Comparison of ENCODE assay signal across 10 cellular contexts in genomic region chr12:53677612-53678133, GRCh38.
DNase-seq lines count a peak whose midpoint lies in the region; ATAC-seq lines count a peak whose summit lies in the region.
"Had no signal": no experiment of that assay in that cellular context is flagged by ENCODE, and none has a peak within 500 bp of the region (broad histone marks: within the 10 kb centered on the region; RNA-seq: fewer than 3 reads in every experiment).

No MANE protein-coding gene starts in this region.

- peak overlapping the region; percentile 97 for H3K27ac ChIP-seq in layer of hippocampus (ENCODE audit: low read depth, low read length)
- H3K27ac ChIP-seq: 22Rv1 had no signal

- no peaks in the 10 kb centered on the region for H3K36me3 Mint-ChIP-seq in stimulated activated memory B cell treated with anti-CD40 and anti-IgM and Interleukin-4, amounts not matched to agents 10 μg/mL and 1 μg/mL and 100 μg/mL, for 72 hours

- H3K27me3 ChIP-seq in adipocyte (replicated peaks; ENCODE audit: control insufficient read depth, insufficient read depth, low read length) = no peaks in the 10 kb centered on the region
- H3K27me3 ChIP-seq in layer of hippocampus (ENCODE audit: control insufficient read depth, insufficient read depth, low read length) = no peaks in the 10 kb centered on the region

- H3K4me1 Mint-ChIP-seq in stimulated activated memory B cell treated with anti-CD40 and anti-IgM and Interleukin-4, amounts not matched to agents 10 μg/mL and 1 μg/mL and 100 μg/mL, for 72 hours = peaks cover 16% of the 10 kb centered on the region

- H3K27me3 Mint-ChIP-seq in stimulated activated memory B cell treated with anti-CD40 and anti-IgM and Interleukin-4, amounts not matched to agents 10 μg/mL and 1 μg/mL and 100 μg/mL, for 72 hours = peaks cover 14% of the 10 kb centered on the region

- peaks cover under 1% of the 10 kb centered on the region for H3K36me3 ChIP-seq in adipocyte (ENCODE audit: control insufficient read depth, insufficient read depth, low read length, severe bottlenecking)

- H3K9me3 Mint-ChIP-seq in stimulated activated memory B cell treated with anti-CD40 and anti-IgM and Interleukin-4, amounts not matched to agents 10 μg/mL and 1 μg/mL and 100 μg/mL, for 72 hours = no peaks in the 10 kb centered on the region

- peak overlapping the region; percentile 86 for H3K9ac ChIP-seq in adipocyte (ENCODE audit: low read length)

- no peak for ATAC-seq in stimulated activated memory B cell treated with anti-CD40 and anti-IgM and Interleukin-4, amounts not matched to agents 10 μg/mL and 1 μg/mL and 100 μg/mL, for 72 hours
- no peak for ATAC-seq in HG02623 (IDR thresholded peaks at IDR 0.05; ENCODE audit: unreplicated experiment)
- ATAC-seq in HG03521 (IDR thresholded peaks at IDR 0.05; ENCODE audit: unreplicated experiment) = no peak
- ATAC-seq in GM21619 (IDR thresholded peaks at IDR 0.05; ENCODE audit: unreplicated experiment) = no peak

- DNase-seq in DMS53 (lab: John Stamatoyannopoulos, UW) = peak; percentile 26
- DNase-seq in DMS53 treated with DMSO at 0.1 percent for 48 hours (lab: John Stamatoyannopoulos, UW; ENCODE audit: unreplicated experiment) = no peak
- no peak for DNase-seq in adipocyte (ENCODE audit: low read depth)
- DNase-seq: NCI-H748 treated with DMSO at 0.1 percent for 48 hours had no signal

- H3K4me3 Mint-ChIP-seq in stimulated activated memory B cell treated with anti-CD40 and anti-IgM and Interleukin-4, amounts not matched to agents 10 μg/mL and 1 μg/mL and 100 μg/mL, for 72 hours = peak overlapping the region; percentile 80

- peak overlapping the region; percentile 59 for H3K4me3 ChIP-seq in adipocyte (ENCODE audit: low read length)

- peak overlapping the region; percentile 75 for H3K27ac Mint-ChIP-seq in stimulated activated memory B cell treated with anti-CD40 and anti-IgM and Interleukin-4, amounts not matched to agents 10 μg/mL and 1 μg/mL and 100 μg/mL, for 72 hours

- H3K4me1 ChIP-seq in adipocyte (ENCODE audit: control insufficient read depth, insufficient read depth, low read length) = peaks cover 23% of the 10 kb centered on the region

- H3K9me3 ChIP-seq in adipocyte (ENCODE audit: control insufficient read depth, low read length) = no peaks in the 10 kb centered on the region
